In genomic region chr12:49740930-49741881, GRCh38 we compare ENCODE assay signal across 7 cellular contexts. TPM values are rescaled to one million over a fixed set of nuclear protein-coding genes. Genes with fewer than 3 reads are reported as not detected.
A peak's percentile ranks its signal among the peaks of the same experiment; 100 is the strongest.
DNase-seq lines count a peak whose midpoint lies in the region; ATAC-seq and TF ChIP-seq lines count a peak whose summit lies in the region.

A gene with protein sequence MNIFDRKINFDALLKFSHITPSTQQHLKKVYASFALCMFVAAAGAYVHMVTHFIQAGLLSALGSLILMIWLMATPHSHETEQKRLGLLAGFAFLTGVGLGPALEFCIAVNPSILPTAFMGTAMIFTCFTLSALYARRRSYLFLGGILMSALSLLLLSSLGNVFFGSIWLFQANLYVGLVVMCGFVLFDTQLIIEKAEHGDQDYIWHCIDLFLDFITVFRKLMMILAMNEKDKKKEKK (plus strand): TSS chr12:49741557. CDS start chr12:49752494, 10,937 bp downstream.

- in situ Hi-C loops in astrocyte of the cerebellum (cut with HindIII; ENCODE audit: low sequenced_read_pairs): no loop called here

- H3K4me3 ChIP-seq in astrocyte of the cerebellum (ENCODE audit: low read depth, low read length): peak within 1 kb of the TSS; percentile 58

- TF ChIP-seq CTCF in astrocyte of the cerebellum (IDR thresholded peaks at IDR 0.05; ENCODE audit: low read depth, low read length, missing control alignments): peak; percentile 98

- DNase-seq in NCI-H1930 (lab: John Stamatoyannopoulos, UW) (peak; percentile 99), T-helper 22 cell (ENCODE audit: low read depth) (peak; percentile 99), astrocyte of the cerebellum (ENCODE audit: low read depth) (peak; percentile 100), hepatic stellate cell (ENCODE audit: low spot score) (peak; percentile 96), renal cortical epithelial cell (ENCODE audit: low read depth) (peak; percentile 100)

- peak; percentile 90 for ATAC-seq in GM18499 (IDR thresholded peaks at IDR 0.05; ENCODE audit: insufficient read depth, unreplicated experiment)
- peak; percentile 95 for ATAC-seq in HG02970 (IDR thresholded peaks at IDR 0.05; ENCODE audit: low FRiP score, unreplicated experiment)

RNA-seq across cellular contexts. Expression of the gene that starts here (rescaled TPM):
- total RNA-seq in renal cortical epithelial cell: 496 and 679 TPM in 2 replicates

Comparison
In these comparisons a context has a peak if more than half of its experiments do, and no peak if none do; other contexts are left out.
1. Peak in every context shown above with its lines: DNase-seq, ATAC-seq and H3K4me3 ChIP-seq.